Comparison of ENCODE assay signal across 23 cellular contexts in the genomic region with DNA sequence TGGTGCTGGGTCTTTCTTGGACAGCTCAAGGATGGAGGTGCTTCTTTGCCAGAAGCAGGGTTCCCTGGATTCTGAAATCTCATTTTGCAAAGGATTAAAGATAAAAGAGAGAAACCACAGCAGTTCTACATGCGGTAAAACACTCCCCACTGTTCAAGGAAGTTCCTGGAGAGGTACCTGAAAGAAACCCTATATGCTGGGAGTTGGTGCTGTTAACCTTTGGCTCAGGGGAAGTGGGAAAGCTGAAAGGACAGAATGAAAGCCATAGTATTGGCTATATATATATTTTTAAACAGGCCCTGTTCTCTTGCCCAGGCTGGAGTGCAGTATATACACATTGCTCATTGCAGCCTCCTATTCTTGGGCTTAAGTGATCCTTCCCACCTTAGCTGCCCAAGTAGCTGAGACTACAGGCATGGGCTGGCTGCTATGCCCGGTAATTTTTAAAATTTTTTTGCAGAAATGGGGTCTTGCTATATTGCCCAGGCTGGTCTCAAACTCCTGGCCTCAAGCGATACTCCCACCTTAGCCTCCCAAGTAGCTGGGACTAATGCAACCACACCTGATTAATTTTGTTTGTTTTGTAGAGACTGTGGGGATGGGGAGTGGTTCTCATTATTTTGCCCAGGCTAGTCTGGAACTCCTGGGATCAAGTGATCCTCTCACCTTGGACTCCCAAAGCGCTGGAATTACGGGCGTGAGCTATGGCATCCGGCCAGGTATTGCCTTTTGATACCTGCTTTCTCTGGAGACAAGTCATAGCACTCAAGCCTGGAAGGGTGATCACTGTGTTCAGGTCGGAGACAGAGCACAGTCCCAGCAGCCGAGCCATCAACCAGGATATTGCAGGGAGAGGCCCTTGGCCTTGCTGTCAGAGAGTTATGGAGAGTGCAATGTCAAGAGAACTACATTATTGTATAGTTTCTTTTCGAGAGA. TPM values are rescaled to one million over a fixed set of nuclear protein-coding genes. Genes with fewer than 3 reads are reported as not detected.
DNase-seq lines count a peak whose midpoint lies in the region; ATAC-seq and TF ChIP-seq lines count a peak whose summit lies in the region.
"Had no signal": no experiment of that assay in that cellular context is flagged by ENCODE, and none has a peak within 500 bp of the region (broad histone marks: within the 10 kb centered on the region; RNA-seq: fewer than 3 reads in every experiment).

No MANE protein-coding gene starts in this region.

- TF ChIP-seq CTCF in HEK293 (tag by site-specific recombination; IDR thresholded peaks at IDR 0.05): no peak

- peaks cover 31 to 52% (median 51%) of the 10 kb centered on the region in 3 donors for H3K4me1 Mint-ChIP-seq in CD8-positive, alpha-beta memory T cell

- peak overlapping the region in 4 of 8 donors; percentile 23 to 84 (median 40) for H3K27ac Mint-ChIP-seq in CD8-positive, alpha-beta memory T cell
- H3K27ac Mint-ChIP-seq: activated CD4-positive, alpha-beta memory T cell treated with anti-CD3 and anti-CD28 coated beads for 36 hours; activated naive CD4-positive, alpha-beta T cell treated with anti-CD3 and anti-CD28 coated beads, Interleukin-2, amount 50 U/mL, for 72 hours; natural killer cell treated with Interleukin-12 subunit alpha and Interleukin-12 subunit beta and Interleukin-15 and Interleukin-18, amount 100 ng/mL, for 72 hours had no signal

- no peaks in the 10 kb centered on the region for H3K9me3 Mint-ChIP-seq in CD8-positive, alpha-beta memory T cell
- H3K9me3 Mint-ChIP-seq: activated CD4-positive, alpha-beta memory T cell treated with anti-CD3 and anti-CD28 coated beads for 36 hours; activated naive CD4-positive, alpha-beta T cell treated with anti-CD3 and anti-CD28 coated beads, Interleukin-2, amount 50 U/mL, for 72 hours; natural killer cell treated with Interleukin-12 subunit alpha and Interleukin-12 subunit beta and Interleukin-15 and Interleukin-18, amount 100 ng/mL, for 72 hours had no signal

- H3K4me3 ChIP-seq in HEK293 (ENCODE audit: low read depth, low read length): no peak overlapping the region
- H3K4me3 ChIP-seq in CD8-positive, alpha-beta memory T cell (ENCODE audit: low read length): no peak overlapping the region
- H3K4me3 ChIP-seq: esophagus muscularis mucosa, GM12878, psoas muscle, tibial artery had no signal

- ATAC-seq in esophagus mucosa: peak; percentile 58
- ATAC-seq in HG03025 (IDR thresholded peaks at IDR 0.05; ENCODE audit: low FRiP score, unreplicated experiment): no peak
- ATAC-seq in GM19397 (IDR thresholded peaks at IDR 0.05; ENCODE audit: unreplicated experiment): no peak
- ATAC-seq in left lobe of liver: no peak
- ATAC-seq: activated naive CD4-positive, alpha-beta T cell treated with anti-CD3 and anti-CD28 coated beads, Interleukin-2, amount 50 U/mL, for 72 hours; natural killer cell treated with Interleukin-12 subunit alpha and Interleukin-12 subunit beta and Interleukin-15 and Interleukin-18, amount 100 ng/mL, for 72 hours had no signal

- peaks cover 0 to 1% of the 10 kb centered on the region in 2 donors for H3K27me3 Mint-ChIP-seq in CD8-positive, alpha-beta memory T cell
- H3K27me3 Mint-ChIP-seq: activated CD4-positive, alpha-beta memory T cell treated with anti-CD3 and anti-CD28 coated beads for 36 hours; natural killer cell treated with Interleukin-12 subunit alpha and Interleukin-12 subunit beta and Interleukin-15 and Interleukin-18, amount 100 ng/mL, for 72 hours had no signal

- no peaks in the 10 kb centered on the region for H3K9me3 ChIP-seq in HEK293 (ENCODE audit: control insufficient read depth, insufficient read depth, low read depth, low read length)
- H3K9me3 ChIP-seq in CD8-positive, alpha-beta memory T cell (ENCODE audit: low read length): no peaks in the 10 kb centered on the region
- H3K9me3 ChIP-seq: esophagus muscularis mucosa, psoas muscle, tibial artery had no signal

- H3K36me3 Mint-ChIP-seq in CD8-positive, alpha-beta memory T cell: peaks cover 0 to 53% (median 16%) of the 10 kb centered on the region in 3 donors
- H3K36me3 Mint-ChIP-seq: natural killer cell treated with Interleukin-12 subunit alpha and Interleukin-12 subunit beta and Interleukin-15 and Interleukin-18, amount 100 ng/mL, for 72 hours had no signal

- peak; percentile 13 for DNase-seq in COLO668 (lab: John Stamatoyannopoulos, UW; ENCODE audit: unreplicated experiment)
- peak; percentile 54 for DNase-seq in NCI-H774 (lab: John Stamatoyannopoulos, UW)
- DNase-seq in CD8-positive, alpha-beta memory T cell: no peak
- DNase-seq in left lobe of liver (ENCODE audit: low spot score): no peak
- DNase-seq: activated CD4-positive, alpha-beta memory T cell treated with anti-CD3 and anti-CD28 coated beads for 36 hours; activated T-cell treated with anti-CD3 and anti-CD28 coated beads, Interleukin-2, amount 50 U/mL, for 1 hour; brain microvascular endothelial cell; GDM1; KG1; mammary epithelial cell; NCI-H1436 treated with DMSO at 0.1 percent for 48 hours; psoas muscle; RPMI8226; tibial artery had no signal

- H3K27ac ChIP-seq in HEK293 (ENCODE audit: extremely low read depth, low read depth, low read length): no peak overlapping the region
- H3K27ac ChIP-seq in CD8-positive, alpha-beta memory T cell (ENCODE audit: low read depth, low read length): no peak overlapping the region
- H3K27ac ChIP-seq: brain microvascular endothelial cell, esophagus muscularis mucosa, HL-60, psoas muscle, tibial artery had no signal

- peaks cover 4 to 5% of the 10 kb centered on the region in 2 experiments; a peak in 2 of 3 replicates for H3K36me3 ChIP-seq in HEK293 (ENCODE audit: control insufficient read depth in 2 of 2, insufficient read depth in 1 of 2, low read length in 2 of 2)
- no peaks in the 10 kb centered on the region for H3K36me3 ChIP-seq in CD8-positive, alpha-beta memory T cell (ENCODE audit: insufficient read depth, low read length)
- H3K36me3 ChIP-seq: brain microvascular endothelial cell had no signal

- CTCF ChIA-PET in HEK293 (lab: Yijun Ruan, JAX): interaction anchor here (0.6 to 2.1 kb wide), 2 partner anchors 41 to 68 kb away, joined by 4 to 6 read pairs; no protein-coding TSS in a partner anchor
- CTCF ChIA-PET in CD8-positive, alpha-beta memory T cell (lab: Charles Lee): no interaction called here

- POLR2A ChIA-PET in HEK293 (lab: Yijun Ruan, JAX): no interaction called here
- POLR2A ChIA-PET in CD8-positive, alpha-beta memory T cell (lab: Charles Lee): no interaction called here

- peaks cover 3% of the 10 kb centered on the region; the same call in 1 of the 2 replicates for H3K4me1 ChIP-seq in HEK293 (ENCODE audit: control insufficient read depth, insufficient read depth, low read length)
- no peaks in the 10 kb centered on the region for H3K4me1 ChIP-seq in CD8-positive, alpha-beta memory T cell (ENCODE audit: insufficient read depth, low read length)
- H3K4me1 ChIP-seq: tibial artery had no signal

- H3K4me3 Mint-ChIP-seq in CD8-positive, alpha-beta memory T cell: no peak overlapping the region
- H3K4me3 Mint-ChIP-seq: activated CD4-positive, alpha-beta memory T cell treated with anti-CD3 and anti-CD28 coated beads for 36 hours; natural killer cell treated with Interleukin-12 subunit alpha and Interleukin-12 subunit beta and Interleukin-15 and Interleukin-18, amount 100 ng/mL, for 72 hours had no signal

- no peaks in the 10 kb centered on the region for H3K27me3 ChIP-seq in CD8-positive, alpha-beta memory T cell (ENCODE audit: insufficient read depth, low read length, poor library complexity, severe bottlenecking)
- H3K27me3 ChIP-seq: brain microvascular endothelial cell, esophagus muscularis mucosa, tibial artery had no signal

TF ChIP-seq in HEK293, 187 proteins besides CTCF, POLR2A, EP300 and RAD21 (continues in another document):
- TF ChIP-seq, protein P1, sequence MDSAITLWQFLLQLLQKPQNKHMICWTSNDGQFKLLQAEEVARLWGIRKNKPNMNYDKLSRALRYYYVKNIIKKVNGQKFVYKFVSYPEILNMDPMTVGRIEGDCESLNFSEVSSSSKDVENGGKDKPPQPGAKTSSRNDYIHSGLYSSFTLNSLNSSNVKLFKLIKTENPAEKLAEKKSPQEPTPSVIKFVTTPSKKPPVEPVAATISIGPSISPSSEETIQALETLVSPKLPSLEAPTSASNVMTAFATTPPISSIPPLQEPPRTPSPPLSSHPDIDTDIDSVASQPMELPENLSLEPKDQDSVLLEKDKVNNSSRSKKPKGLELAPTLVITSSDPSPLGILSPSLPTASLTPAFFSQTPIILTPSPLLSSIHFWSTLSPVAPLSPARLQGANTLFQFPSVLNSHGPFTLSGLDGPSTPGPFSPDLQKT (IDR thresholded peaks at IDR 0.05; ENCODE audit: borderline replicate concordance, low read depth, low read length): no peak
- no peak for TF ChIP-seq BCL11B (tag by site-specific recombination; IDR thresholded peaks at IDR 0.05; ENCODE audit: low read depth)
- no peak for TF ChIP-seq GFI1B (tag by site-specific recombination; IDR thresholded peaks at IDR 0.05)
- peak; percentile 88 for TF ChIP-seq ZNF121 (tag by site-specific recombination; IDR thresholded peaks at IDR 0.05)
- TF ChIP-seq, protein P2, sequence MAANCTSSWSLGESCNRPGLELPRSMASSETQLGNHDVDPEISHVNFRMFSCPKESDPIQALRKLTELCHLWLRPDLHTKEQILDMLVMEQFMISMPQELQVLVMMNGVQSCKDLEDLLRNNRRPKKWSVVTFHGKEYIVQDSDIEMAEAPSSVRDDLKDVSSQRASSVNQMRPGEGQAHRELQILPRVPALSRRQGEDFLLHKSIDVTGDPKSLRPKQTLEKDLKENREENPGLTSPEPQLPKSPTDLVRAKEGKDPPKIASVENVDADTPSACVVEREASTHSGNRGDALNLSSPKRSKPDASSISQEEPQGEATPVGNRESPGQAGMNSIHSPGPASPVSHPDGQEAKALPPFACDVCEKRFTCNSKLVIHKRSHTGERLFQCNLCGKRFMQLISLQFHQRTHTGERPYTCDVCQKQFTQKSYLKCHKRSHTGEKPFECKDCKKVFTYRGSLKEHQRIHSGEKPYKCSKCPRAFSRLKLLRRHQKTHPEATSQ (tag by site-specific recombination; IDR thresholded peaks at IDR 0.05): no peak
- TF ChIP-seq ZNF214 (tag by site-specific recombination; IDR thresholded peaks at IDR 0.05; ENCODE audit: borderline replicate concordance): no peak
- TF ChIP-seq ZNF843 (tag by site-specific recombination; IDR thresholded peaks at IDR 0.05): no peak

RNA-seq across cellular contexts. Expression of a gene that starts 55.2 kb away (rescaled TPM):
- total RNA-seq in esophagus mucosa (30.4 TPM), left lobe of liver (24.2 TPM)
- total RNA-seq in CD8-positive, alpha-beta memory T cell: 10 to 100 TPM; 57.1 to 58.0 TPM
- polyA plus RNA-seq in CD8-positive, alpha-beta memory T cell: 2.3 TPM

Comparison
In these comparisons a context has a peak if more than half of its experiments do, and no peak if none do; other contexts are left out.
1. DNase-seq: peak in COLO668 (single experiment) and NCI-H774 (single experiment); none in CD8-positive, alpha-beta memory T cell (0 of 5) and left lobe of liver (single experiment).